23 cellular contexts compared by ENCODE assay signal in genomic region chr19:31500540-31500830, GRCh38.
"Had no signal": no experiment of that assay in that cellular context is flagged by ENCODE, and none has a peak within 500 bp of the region (broad histone marks: within the 10 kb centered on the region; RNA-seq: fewer than 3 reads in every experiment).

No MANE protein-coding gene starts in this region.

- H3K4me3 Mint-ChIP-seq: effector memory CD8-positive, alpha-beta T cell; natural killer cell; neural crest cell; stimulated activated memory B cell treated with anti-CD40 and anti-IgM and Interleukin-4, amounts not matched to agents 10 μg/mL and 1 μg/mL and 100 μg/mL, for 72 hours; stimulated activated naive CD8-positive, alpha-beta T cell treated with anti-CD3 and anti-CD28 coated beads, Interleukin-15, Interleukin-2, amounts not matched to agents 100 ng/mL and 50 ng/mL, for 24 hours had no signal

- H3K27ac ChIP-seq: epithelial cell of prostate, esophagus muscularis mucosa, gastrocnemius medialis, heart right ventricle, parathyroid adenoma, prostate gland, right lobe of liver, testis, tibial nerve, upper lobe of right lung had no signal

- H2AFZ ChIP-seq: parathyroid adenoma had no signal

- H3K4me1 Mint-ChIP-seq: natural killer cell; neural crest cell; stimulated activated memory B cell treated with anti-CD40 and anti-IgM and Interleukin-4, amounts not matched to agents 10 μg/mL and 1 μg/mL and 100 μg/mL, for 72 hours had no signal

- H3K9me3 Mint-ChIP-seq: effector memory CD8-positive, alpha-beta T cell; natural killer cell; neural crest cell; stimulated activated naive CD8-positive, alpha-beta T cell treated with anti-CD3 and anti-CD28 coated beads, Interleukin-15, Interleukin-2, amounts not matched to agents 100 ng/mL and 50 ng/mL, for 24 hours had no signal

- H3K79me2 ChIP-seq: parathyroid adenoma had no signal

- H3K27me3 ChIP-seq: gastrocnemius medialis, right lobe of liver, testis, tibial nerve, upper lobe of right lung had no signal

- H3K4me1 ChIP-seq: esophagus muscularis mucosa, gastrocnemius medialis, heart right ventricle, parathyroid adenoma, prostate gland, right lobe of liver, testis, tibial nerve, upper lobe of right lung had no signal

- H3K9me3 ChIP-seq: esophagus muscularis mucosa, gastrocnemius medialis, heart right ventricle, mucosa of descending colon, prostate gland, right lobe of liver, testis, tibial nerve, upper lobe of right lung had no signal

- H3K36me3 ChIP-seq: esophagus muscularis mucosa, gastrocnemius medialis, heart right ventricle, prostate gland, right lobe of liver, tibial nerve, upper lobe of right lung had no signal

- DNase-seq: effector memory CD8-positive, alpha-beta T cell; gastrocnemius medialis; heart right ventricle; kidney; left cardiac atrium; left ventricle myocardium superior; mucosa of descending colon; natural killer cell; occipital lobe; right lobe of liver; stimulated activated CD4-positive, alpha-beta T cell treated with anti-CD3 and anti-CD28 coated beads, Interleukin-15, amount 100 ng/mL, for 24 hours; stimulated activated CD4-positive, alpha-beta T cell treated with anti-CD3 and anti-CD28 coated beads, Interleukin-1b, Interleukin-23, amount 100 ng/mL, for 48 hours; stimulated activated CD4-positive, alpha-beta T cell treated with anti-CD3 and anti-CD28 coated beads, Interleukin-4, amount 100 ng/mL, for 24 hours; testis; upper lobe of right lung had no signal

- H3K9ac ChIP-seq: parathyroid adenoma had no signal

- ATAC-seq: effector memory CD8-positive, alpha-beta T cell; gastrocnemius medialis; heart right ventricle; left cardiac atrium; left ventricle myocardium superior; mucosa of descending colon; natural killer cell; right lobe of liver; stimulated activated memory B cell treated with anti-CD40 and anti-IgM and Interleukin-4, amounts not matched to agents 10 μg/mL and 1 μg/mL and 100 μg/mL, for 72 hours; upper lobe of right lung had no signal

- H3K27me3 Mint-ChIP-seq: stimulated activated memory B cell treated with anti-CD40 and anti-IgM and Interleukin-4, amounts not matched to agents 10 μg/mL and 1 μg/mL and 100 μg/mL, for 72 hours; stimulated activated naive CD8-positive, alpha-beta T cell treated with anti-CD3 and anti-CD28 coated beads, Interleukin-15, Interleukin-2, amounts not matched to agents 100 ng/mL and 50 ng/mL, for 24 hours had no signal

- H3K4me3 ChIP-seq: esophagus muscularis mucosa, gastrocnemius medialis, heart right ventricle, mucosa of descending colon, prostate gland, right lobe of liver, testis, tibial nerve, upper lobe of right lung had no signal

- H3K27ac Mint-ChIP-seq: effector memory CD8-positive, alpha-beta T cell; natural killer cell; stimulated activated memory B cell treated with anti-CD40 and anti-IgM and Interleukin-4, amounts not matched to agents 10 μg/mL and 1 μg/mL and 100 μg/mL, for 72 hours; stimulated activated naive CD8-positive, alpha-beta T cell treated with anti-CD3 and anti-CD28 coated beads, Interleukin-15, Interleukin-2, amounts not matched to agents 100 ng/mL and 50 ng/mL, for 24 hours had no signal

- H3K36me3 Mint-ChIP-seq: natural killer cell; stimulated activated memory B cell treated with anti-CD40 and anti-IgM and Interleukin-4, amounts not matched to agents 10 μg/mL and 1 μg/mL and 100 μg/mL, for 72 hours had no signal
